In genomic region chr6:33082702-33083101, GRCh38 we compare ENCODE assay signal across 8 cellular contexts. TPM values are rescaled to one million over a fixed set of nuclear protein-coding genes. Genes with fewer than 3 reads are reported as not detected.
A peak's percentile ranks its signal among the peaks of the same experiment; 100 is the strongest.
DNase-seq lines count a peak whose midpoint lies in the region; ATAC-seq and TF ChIP-seq lines count a peak whose summit lies in the region.

No MANE protein-coding gene starts in this region.

- intact Hi-C loops in Right ventricle myocardium inferior (cut with DNase I): no loop called here
- intact Hi-C loops in PC-3 (cut with micrococcal nuclease): no loop called here

- no peaks in the 10 kb centered on the region for H3F3A ChIP-seq in PC-3 (ENCODE audit: low read length, unreplicated experiment)

- peaks cover 33% of the 10 kb centered on the region for H3K36me3 ChIP-seq in right atrium auricular region
- no peaks in the 10 kb centered on the region for H3K36me3 ChIP-seq in PC-3 (ENCODE audit: low read depth, low read length)
- no peaks in the 10 kb centered on the region for H3K36me3 ChIP-seq in parathyroid adenoma (ENCODE audit: control insufficient read depth, insufficient read depth, low read length)

- no peak overlapping the region for H3K4me2 ChIP-seq in PC-3 (ENCODE audit: low read length)
- no peak overlapping the region for H3K4me2 ChIP-seq in parathyroid adenoma (ENCODE audit: low read length)

- H3K9me3 ChIP-seq in right atrium auricular region: no peaks in the 10 kb centered on the region
- H3K9me3 ChIP-seq in PC-3 (ENCODE audit: low read length): no peaks in the 10 kb centered on the region
- H3K9me3 ChIP-seq in parathyroid adenoma (ENCODE audit: control insufficient read depth, low read length): no peaks in the 10 kb centered on the region

- H3K27ac ChIP-seq in right atrium auricular region: no peak overlapping the region
- H3K27ac ChIP-seq in PC-3 (ENCODE audit: low read length): no peak overlapping the region
- no peak overlapping the region for H3K27ac ChIP-seq in parathyroid adenoma

- no peaks in the 10 kb centered on the region for H4K20me1 ChIP-seq in PC-3 (ENCODE audit: low read length)

- no TSS peak for BruUV-seq in PC-3 (replicated peaks; lab: Mats Ljungman, UMichigan)

- H2AFZ ChIP-seq in PC-3 (ENCODE audit: low read length): no peak overlapping the region
- H2AFZ ChIP-seq in parathyroid adenoma: peak overlapping the region; percentile 28

- H3K4me1 ChIP-seq in right atrium auricular region: peaks cover 0 to 21% of the 10 kb centered on the region in 2 donors
- H3K4me1 ChIP-seq in PC-3 (ENCODE audit: insufficient read depth, low read length): no peaks in the 10 kb centered on the region
- no peaks in the 10 kb centered on the region for H3K4me1 ChIP-seq in parathyroid adenoma

- H3K9ac ChIP-seq in PC-3 (ENCODE audit: low read length) (no peak overlapping the region), parathyroid adenoma (no peak overlapping the region)

- H3K27me3 ChIP-seq in right atrium auricular region (no peaks in the 10 kb centered on the region), PC-3 (ENCODE audit: low read length) (peaks cover 52% of the 10 kb centered on the region), parathyroid adenoma (ENCODE audit: control insufficient read depth, insufficient read depth, low read length) (no peaks in the 10 kb centered on the region)

- H3K79me2 ChIP-seq in PC-3 (ENCODE audit: low read length) (no peaks in the 10 kb centered on the region), parathyroid adenoma (no peaks in the 10 kb centered on the region)

- TF ChIP-seq CTCF in right atrium auricular region (IDR thresholded peaks at IDR 0.05) (peak in 1 of 2 donors; percentile 75), PC-3 (conservative IDR thresholded peaks at IDR 0.05; ENCODE audit: low read depth, low read length) (peak; percentile 45), parathyroid adenoma (IDR thresholded peaks at IDR 0.05) (peak; percentile 65)

- peak; percentile 73 for DNase-seq in Right ventricle myocardium inferior (ENCODE audit: missing footprints)
- no peak for DNase-seq in right atrium auricular region (ENCODE audit: low spot score)
- peak; percentile 12 for DNase-seq in PC-3
- DNase-seq in epidermal melanocyte (ENCODE audit: insufficient read length, low spot score): peak; percentile 28
- DNase-seq in T1000 (lab: John Stamatoyannopoulos, UW): no peak

- POLR2A ChIA-PET in PC-3 (lab: Charles Lee; ENCODE audit: unreplicated experiment): no interaction called here

- peak; percentile 32 for ATAC-seq in Right ventricle myocardium inferior
- ATAC-seq in PC-3: no peak
- ATAC-seq in HG03135 (IDR thresholded peaks at IDR 0.05; ENCODE audit: unreplicated experiment): no peak
- no peak for ATAC-seq in GM18873 (IDR thresholded peaks at IDR 0.05; ENCODE audit: low FRiP score, unreplicated experiment)

- H3K4me3 ChIP-seq in right atrium auricular region (no peak overlapping the region), PC-3 (ENCODE audit: low read length) (no peak overlapping the region), parathyroid adenoma (ENCODE audit: low read depth, low read length) (no peak overlapping the region)

- CTCF ChIA-PET in PC-3 (lab: Charles Lee): no interaction called here

- no peaks in the 10 kb centered on the region for H3K9me2 ChIP-seq in PC-3 (replicated peaks; ENCODE audit: low read length)

RNA-seq across cellular contexts. Expression of gene HLA-DPB1, which starts 6.9 kb away (rescaled TPM):
- total RNA-seq in Right ventricle myocardium inferior: 38.4 TPM
- 10 to 100 TPM; 22.0 to 76.7 TPM for total RNA-seq in right atrium auricular region
- total RNA-seq in PC-3 (2014; rRNA removed): not detected in 2 replicates

RNA-seq across cellular contexts. Expression of gene HLA-DPA1, which starts 9.3 kb away (rescaled TPM):
- total RNA-seq in Right ventricle myocardium inferior: 42.8 TPM
- 10 to 100 TPM; 13.1 to 60.5 TPM for total RNA-seq in right atrium auricular region
- not detected in 2 replicates for total RNA-seq in PC-3 (2014; rRNA removed)

Comparison
In these comparisons a context has a peak if more than half of its experiments do, and no peak if none do; other contexts are left out.
1. DNase-seq: peak in Right ventricle myocardium inferior (single experiment), PC-3 (single experiment) and epidermal melanocyte (single experiment); none in right atrium auricular region (single experiment) and T1000 (single experiment).
2. RNA of gene HLA-DPB1, which starts 6.9 kb away (total RNA-seq): 22.0 to 76.7 TPM in right atrium auricular region and 38.4 TPM in Right ventricle myocardium inferior (single experiment); not detected in PC-3; every median in the first group is over 10 times any median in the second.
3. RNA of gene HLA-DPA1, which starts 9.3 kb away (total RNA-seq): 13.1 to 60.5 TPM in right atrium auricular region and 42.8 TPM in Right ventricle myocardium inferior (single experiment); not detected in PC-3; every median in the first group is over 10 times any median in the second.